9 cellular contexts compared by ENCODE assay signal in the genomic region with DNA sequence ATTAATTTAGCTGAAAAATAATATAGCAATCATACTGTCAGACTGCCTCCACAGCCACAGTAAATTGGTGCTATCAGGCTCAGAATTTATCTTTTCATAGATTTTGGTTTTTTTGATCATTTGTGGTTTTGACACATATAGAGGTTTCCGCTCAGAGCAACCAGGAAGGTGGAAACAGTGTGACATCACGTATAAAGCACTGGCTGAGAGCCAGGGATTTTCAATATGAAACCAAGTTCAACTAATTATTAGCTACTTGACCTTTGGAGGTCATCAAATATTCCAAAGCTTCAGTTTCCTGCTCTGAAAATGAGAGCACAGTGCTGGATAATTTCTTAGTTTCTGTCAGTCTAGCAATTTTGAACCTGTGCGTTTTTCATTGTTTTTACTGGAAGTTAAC.
DNase-seq lines count a peak whose midpoint lies in the region; TF ChIP-seq lines count a peak whose summit lies in the region.
"Had no signal": no experiment of that assay in that cellular context is flagged by ENCODE, and none has a peak within 500 bp of the region (broad histone marks: within the 10 kb centered on the region; RNA-seq: fewer than 3 reads in every experiment).

No MANE protein-coding gene starts in this region.

- POLR2A ChIA-PET in Caco-2 (lab: Charles Lee), result no interaction called here

- H3K4me2 ChIP-seq in DOHH2 (ENCODE audit: low read length), result peak overlapping the region; percentile 42

- H3K9me3 Mint-ChIP-seq in T-helper 2 cell treated with Interferon-gamma antibody and Interleukin-4, amounts not matched to agents 5 μg/mL and 100 μg/mL, for 36 hours, result no peaks in the 10 kb centered on the region
- H3K9me3 Mint-ChIP-seq in activated naive CD4-positive, alpha-beta T cell treated with anti-CD3 and anti-CD28 coated beads, Interleukin-2, amount 50 U/mL, for 24 hours, result peaks cover 7% of the 10 kb centered on the region
- H3K9me3 Mint-ChIP-seq in Caco-2 (ENCODE audit: unreplicated experiment), result no peaks in the 10 kb centered on the region

- TF ChIP-seq CTCF in DOHH2 (IDR thresholded peaks at IDR 0.05; ENCODE audit: low read depth, low read length, poor library complexity, severe bottlenecking) (no peak), WERI-Rb-1 (IDR thresholded peaks at IDR 0.05; ENCODE audit: low read depth, low read length) (no peak), Caco-2 (IDR thresholded peaks at IDR 0.05; ENCODE audit: insufficient read depth in 1 of 2, low read depth in 1 of 2, low read length in 1 of 2, severe bottlenecking in 1 of 2, unreplicated experiment in 1 of 2) (no peak)

- H3K27me3 ChIP-seq in DOHH2 (ENCODE audit: control insufficient read depth, low read length) (no peaks in the 10 kb centered on the region), WERI-Rb-1 (ENCODE audit: insufficient read depth, low read depth, severe bottlenecking) (no peaks in the 10 kb centered on the region), Caco-2 (replicated peaks; ENCODE audit: control insufficient read depth, insufficient read depth, low read length) (no peaks in the 10 kb centered on the region)

- H3K79me2 ChIP-seq in DOHH2 (ENCODE audit: control insufficient read depth, low read length), result no peaks in the 10 kb centered on the region

- H3K4me1 ChIP-seq in DOHH2 (ENCODE audit: control insufficient read depth, low read length) (peaks cover 22% of the 10 kb centered on the region), Caco-2 (no peaks in the 10 kb centered on the region)

- H3K4me3 ChIP-seq in DOHH2 (ENCODE audit: low read length) (peak overlapping the region; percentile 4; the same call in 1 of the 2 replicates), WERI-Rb-1 (ENCODE audit: low read depth, low read length) (no peak overlapping the region), Caco-2 (ENCODE audit: low read depth, low read length) (no peak overlapping the region)

- H3K27ac ChIP-seq in DOHH2 (ENCODE audit: low read depth, low read length) (0 out of 2 replicates have a peak overlapping the region, but pooled peaks have one; percentile 22), WERI-Rb-1 (no peak overlapping the region)
- H3K27ac ChIP-seq: VCaP had no signal

- H3K36me3 Mint-ChIP-seq in T-helper 2 cell treated with Interferon-gamma antibody and Interleukin-4, amounts not matched to agents 5 μg/mL and 100 μg/mL, for 36 hours (ENCODE audit: low read depth), result no peaks in the 10 kb centered on the region
- peaks cover 2% of the 10 kb centered on the region for H3K36me3 Mint-ChIP-seq in activated naive CD4-positive, alpha-beta T cell treated with anti-CD3 and anti-CD28 coated beads, Interleukin-2, amount 50 U/mL, for 24 hours
- no peaks in the 10 kb centered on the region for H3K36me3 Mint-ChIP-seq in Caco-2 (ENCODE audit: insufficient read depth, unreplicated experiment)

- no TSS peak for BruUV-seq in Caco-2 (replicated peaks; lab: Mats Ljungman, UMichigan)

- DNase-seq in T-helper 2 cell treated with Interferon-gamma antibody and Interleukin-4, amounts not matched to agents 5 μg/mL and 100 μg/mL, for 36 hours (ENCODE audit: low spot score), result peak; percentile 3
- peak; percentile 47 for DNase-seq in stimulated activated CD4-positive, alpha-beta T cell treated with anti-CD3 and anti-CD28 coated beads, Interleukin-2, amount 100 ng/mL, for 4 hours (ENCODE audit: low read depth)
- DNase-seq in NCI-H1694 (lab: John Stamatoyannopoulos, UW) (no peak), WERI-Rb-1 (no peak), Caco-2 (no peak), DMS 273 treated with DMSO at 0.1 percent for 48 hours (lab: John Stamatoyannopoulos, UW) (no peak)

- no peaks in the 10 kb centered on the region for H4K20me1 ChIP-seq in DOHH2 (ENCODE audit: control insufficient read depth, insufficient read depth, low read depth, low read length)

- H3K36me3 ChIP-seq in DOHH2 (ENCODE audit: control insufficient read depth, low read length), result no peaks in the 10 kb centered on the region
- no peaks in the 10 kb centered on the region for H3K36me3 ChIP-seq in WERI-Rb-1
- no peaks in the 10 kb centered on the region for H3K36me3 ChIP-seq in Caco-2 (ENCODE audit: control insufficient read depth, insufficient read depth, low read length)

- peaks cover 18% of the 10 kb centered on the region for H3K4me1 Mint-ChIP-seq in T-helper 2 cell treated with Interferon-gamma antibody and Interleukin-4, amounts not matched to agents 5 μg/mL and 100 μg/mL, for 36 hours (ENCODE audit: low read depth)
- peaks cover 75% of the 10 kb centered on the region for H3K4me1 Mint-ChIP-seq in activated naive CD4-positive, alpha-beta T cell treated with anti-CD3 and anti-CD28 coated beads, Interleukin-2, amount 50 U/mL, for 24 hours
- H3K4me1 Mint-ChIP-seq in Caco-2 (ENCODE audit: low read depth, unreplicated experiment), result no peaks in the 10 kb centered on the region

- peaks cover 2% of the 10 kb centered on the region for H3K27me3 Mint-ChIP-seq in T-helper 2 cell treated with Interferon-gamma antibody and Interleukin-4, amounts not matched to agents 5 μg/mL and 100 μg/mL, for 36 hours (ENCODE audit: low read depth)
- H3K27me3 Mint-ChIP-seq in activated naive CD4-positive, alpha-beta T cell treated with anti-CD3 and anti-CD28 coated beads, Interleukin-2, amount 50 U/mL, for 24 hours, result no peaks in the 10 kb centered on the region
- peaks cover 10% of the 10 kb centered on the region for H3K27me3 Mint-ChIP-seq in Caco-2 (ENCODE audit: insufficient read depth, unreplicated experiment)

- CTCF ChIA-PET in Caco-2 (lab: Charles Lee), result no interaction called here

- H3K4me3 Mint-ChIP-seq in T-helper 2 cell treated with Interferon-gamma antibody and Interleukin-4, amounts not matched to agents 5 μg/mL and 100 μg/mL, for 36 hours, result peak overlapping the region; percentile 2
- H3K4me3 Mint-ChIP-seq in activated naive CD4-positive, alpha-beta T cell treated with anti-CD3 and anti-CD28 coated beads, Interleukin-2, amount 50 U/mL, for 24 hours, result peak overlapping the region; percentile 60
- H3K4me3 Mint-ChIP-seq in Caco-2 (ENCODE audit: unreplicated experiment), result no peak overlapping the region

- no peak overlapping the region for H3K27ac Mint-ChIP-seq in T-helper 2 cell treated with Interferon-gamma antibody and Interleukin-4, amounts not matched to agents 5 μg/mL and 100 μg/mL, for 36 hours
- no peak overlapping the region for H3K27ac Mint-ChIP-seq in activated naive CD4-positive, alpha-beta T cell treated with anti-CD3 and anti-CD28 coated beads, Interleukin-2, amount 50 U/mL, for 24 hours
- no peak overlapping the region for H3K27ac Mint-ChIP-seq in Caco-2 (ENCODE audit: unreplicated experiment)

- intact Hi-C loops in Caco-2 (cut with micrococcal nuclease; ENCODE audit: unreplicated experiment), result no loop called here

- H3F3A ChIP-seq in DOHH2 (ENCODE audit: control insufficient read depth, insufficient read depth), result no peaks in the 10 kb centered on the region

- H3K9me3 ChIP-seq in DOHH2 (ENCODE audit: control insufficient read depth, insufficient read depth, low read length), result no peaks in the 10 kb centered on the region
- H3K9me3 ChIP-seq in WERI-Rb-1 (ENCODE audit: severe bottlenecking), result no peaks in the 10 kb centered on the region
- H3K9me3 ChIP-seq in Caco-2, result no peaks in the 10 kb centered on the region

- H3K9me2 ChIP-seq in DOHH2 (replicated peaks; ENCODE audit: control insufficient read depth, low read length), result no peaks in the 10 kb centered on the region

Comparison
In these comparisons a context has a peak if more than half of its experiments do, and no peak if none do; other contexts are left out.
1. DNase-seq: peak in T-helper 2 cell treated with Interferon-gamma antibody and Interleukin-4, amounts not matched to agents 5 μg/mL and 100 μg/mL, for 36 hours (single experiment) and stimulated activated CD4-positive, alpha-beta T cell treated with anti-CD3 and anti-CD28 coated beads, Interleukin-2, amount 100 ng/mL, for 4 hours (single experiment); none in NCI-H1694 (single experiment), WERI-Rb-1 (single experiment), Caco-2 (0 of 2) and DMS 273 treated with DMSO at 0.1 percent for 48 hours (single experiment).